In genomic region chr13:29081697-29082440, GRCh38 we compare ENCODE assay signal across 15 cellular contexts.
"Had no signal": no experiment of that assay in that cellular context is flagged by ENCODE, and none has a peak within 500 bp of the region (broad histone marks: within the 10 kb centered on the region; RNA-seq: fewer than 3 reads in every experiment).

No MANE protein-coding gene starts in this region.

- H3K27me3 ChIP-seq: gastrocnemius medialis, heart right ventricle, left lung, tibial nerve, vagina had no signal

- H3K4me3 Mint-ChIP-seq: activated CD8-positive, alpha-beta T cell treated with anti-CD3 and anti-CD28 coated beads for 36 hours; activated naive CD4-positive, alpha-beta T cell treated with anti-CD3 and anti-CD28 coated beads, Interleukin-2, amount 10 ng/mL, durations not matched to agents 7 days and 5 days; activated T-cell treated with anti-CD3 and anti-CD28 coated beads, Interleukin-2, amount 50 U/mL, for 24 hours; stimulated activated naive CD8-positive, alpha-beta T cell treated with anti-CD3 and anti-CD28 coated beads, Interleukin-15, Interleukin-2, amounts not matched to agents 100 ng/mL and 50 ng/mL, for 24 hours had no signal

- H3K27ac ChIP-seq: gastrocnemius medialis, heart right ventricle, left lung, tibial nerve, vagina, WERI-Rb-1 had no signal

- ATAC-seq: activated CD8-positive, alpha-beta T cell treated with anti-CD3 and anti-CD28 coated beads for 36 hours; esophagus mucosa; gastrocnemius medialis; left lung; right cardiac atrium had no signal

- H3K4me3 ChIP-seq: gastrocnemius medialis, heart right ventricle, left lung, tibial nerve, vagina had no signal

- DNase-seq: activated CD8-positive, alpha-beta T cell treated with anti-CD3 and anti-CD28 coated beads for 36 hours; activated T-cell treated with anti-CD3 and anti-CD28 coated beads, Interleukin-2, amount 50 U/mL, for 24 hours; cerebellar nuclear complex; cortex of kidney; gastrocnemius medialis; heart right ventricle; left lung; right cardiac atrium; stimulated activated CD4-positive, alpha-beta T cell treated with anti-CD3 and anti-CD28 coated beads, Interleukin-2, amount 100 ng/mL, for 24 hours; WERI-Rb-1 had no signal

- H3K27ac Mint-ChIP-seq: activated CD8-positive, alpha-beta T cell treated with anti-CD3 and anti-CD28 coated beads for 36 hours; activated T-cell treated with anti-CD3 and anti-CD28 coated beads, Interleukin-2, amount 50 U/mL, for 24 hours; stimulated activated naive CD8-positive, alpha-beta T cell treated with anti-CD3 and anti-CD28 coated beads, Interleukin-15, Interleukin-2, amounts not matched to agents 100 ng/mL and 50 ng/mL, for 24 hours had no signal

- H3K36me3 ChIP-seq: gastrocnemius medialis, heart right ventricle, left lung, tibial nerve, vagina, WERI-Rb-1 had no signal

- H3K27me3 Mint-ChIP-seq: activated CD8-positive, alpha-beta T cell treated with anti-CD3 and anti-CD28 coated beads for 36 hours; activated T-cell treated with anti-CD3 and anti-CD28 coated beads, Interleukin-2, amount 50 U/mL, for 24 hours; stimulated activated naive CD8-positive, alpha-beta T cell treated with anti-CD3 and anti-CD28 coated beads, Interleukin-15, Interleukin-2, amounts not matched to agents 100 ng/mL and 50 ng/mL, for 24 hours had no signal

- H3K9me3 ChIP-seq: gastrocnemius medialis, vagina had no signal

- H3K36me3 Mint-ChIP-seq: activated naive CD4-positive, alpha-beta T cell treated with anti-CD3 and anti-CD28 coated beads, Interleukin-2, amount 10 ng/mL, durations not matched to agents 7 days and 5 days had no signal

- H3K4me1 ChIP-seq: gastrocnemius medialis, left lung, tibial nerve, vagina had no signal
